Comparison of ENCODE assay signal across 9 cellular contexts in the genomic region with DNA sequence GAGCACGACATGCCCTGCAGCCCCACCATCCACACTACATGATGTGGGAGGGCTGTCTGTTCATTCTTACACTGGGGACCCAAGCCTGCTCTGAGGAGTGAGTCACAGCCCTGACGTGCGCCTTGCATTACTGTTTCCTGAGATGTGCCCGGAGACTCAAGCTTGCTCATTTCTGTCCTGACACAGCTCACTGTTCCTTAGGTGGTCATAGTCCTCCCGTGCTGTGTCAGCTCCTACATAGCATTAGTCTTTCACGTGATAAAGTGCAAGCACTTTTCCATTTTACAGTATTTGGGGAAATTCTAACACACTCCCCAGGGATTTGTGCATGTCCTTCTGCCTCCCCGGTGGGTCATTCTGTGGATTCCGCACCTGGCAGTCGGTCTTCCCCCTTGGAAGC. TPM values are rescaled to one million over a fixed set of nuclear protein-coding genes. Genes with fewer than 3 reads are reported as not detected.
A peak's percentile ranks its signal among the peaks of the same experiment; 100 is the strongest.
DNase-seq lines count a peak whose midpoint lies in the region; ATAC-seq, FAIRE-seq and TF ChIP-seq lines count a peak whose summit lies in the region.
"Had no signal": no experiment of that assay in that cellular context is flagged by ENCODE, and none has a peak within 500 bp of the region (broad histone marks: within the 10 kb centered on the region; RNA-seq: fewer than 3 reads in every experiment).

No MANE protein-coding gene starts in this region.

- no peak overlapping the region for H3K27ac ChIP-seq in tibial nerve

- FAIRE-seq in GM12891 (lab: Jason Lieb, UNC), result peak; percentile 57
- FAIRE-seq: H1 had no signal

- TF ChIP-seq CTCF in fibroblast of pulmonary artery (IDR thresholded peaks at IDR 0.05; ENCODE audit: low read length, missing control alignments), result no peak
- no peak for TF ChIP-seq CTCF in tibial nerve (IDR thresholded peaks at IDR 0.05)

- H3K36me3 ChIP-seq in HAP-1 (replicated peaks), result no peaks in the 10 kb centered on the region
- H3K36me3 ChIP-seq in tibial nerve, result peaks cover 0 to 32% (median 0%) of the 10 kb centered on the region in 3 donors

- H3K27me3 ChIP-seq in HAP-1 (ENCODE audit: low read depth), result no peaks in the 10 kb centered on the region
- no peaks in the 10 kb centered on the region for H3K27me3 ChIP-seq in tibial nerve

- H3K9me3 ChIP-seq in HAP-1, result no peaks in the 10 kb centered on the region
- peaks cover 0 to 11% (median 0%) of the 10 kb centered on the region in 4 donors for H3K9me3 ChIP-seq in tibial nerve

- TF ChIP-seq POLR2A in GM12891 (IDR thresholded peaks at IDR 0.05; ENCODE audit: low read depth, low read length), result no peak
- TF ChIP-seq POLR2A in tibial nerve (IDR thresholded peaks at IDR 0.05), result no peak

- in situ Hi-C loops in HAP-1 (cut with MboI; ENCODE audit: low sequenced_read_pairs), result no loop called here

- H3K4me3 ChIP-seq in fibroblast of pulmonary artery (replicated peaks; ENCODE audit: low read depth, low read length), result no peak overlapping the region
- H3K4me3 ChIP-seq in HAP-1, result no peak overlapping the region
- H3K4me3 ChIP-seq in tibial nerve, result no peak overlapping the region

- DNase-seq in GM12891 (ENCODE audit: insufficient read length, low spot score) (peak; percentile 8), fibroblast of pulmonary artery (ENCODE audit: low read depth) (peak; percentile 44), HAP-1 (ENCODE audit: low spot score in 2 of 2) (no peak), tibial nerve (ENCODE audit: low spot score in 2 of 2) (no peak), DMS79 (lab: John Stamatoyannopoulos, UW) (no peak)
- no peak for DNase-seq in central memory CD4-positive, alpha-beta T cell

- no peak for TF ChIP-seq EP300 in tibial nerve (IDR thresholded peaks at IDR 0.05)

- H3K4me1 ChIP-seq in HAP-1 (no peaks in the 10 kb centered on the region), tibial nerve (peaks cover 0 to 14% (median 2%) of the 10 kb centered on the region in 4 donors)

- ATAC-seq in GM21360 (IDR thresholded peaks at IDR 0.05; ENCODE audit: unreplicated experiment) (peak; percentile 75), HG03460 (IDR thresholded peaks at IDR 0.05; ENCODE audit: unreplicated experiment) (peak; percentile 48)

- 91 to 92% methylated on average over 9 of the region's 9 CpGs for WGBS in tibial nerve, 2 donors

TF ChIP-seq in GM12891, 5 proteins besides CTCF, POLR2A, EP300 and RAD21:
- TF ChIP-seq TAF1 (IDR thresholded peaks at IDR 0.05; ENCODE audit: low read depth, low read length) (no peak), SPI1 (IDR thresholded peaks at IDR 0.05; ENCODE audit: low read depth, low read length) (no peak), POLR2AphosphoS5 (IDR thresholded peaks at IDR 0.05; ENCODE audit: low read depth, low read length) (no peak), POU2F2 (IDR thresholded peaks at IDR 0.05; ENCODE audit: low read depth, low read length) (no peak), PAX5 (IDR thresholded peaks at IDR 0.05; ENCODE audit: insufficient read depth, low read length, severe bottlenecking) (no peak)

RNA-seq across cellular contexts. Expression of a gene that starts 46.2 kb away (rescaled TPM):
- not detected for polyA plus RNA-seq in GM12891 (2012; ENCODE audit: low read depth, missing spikeins)
- not detected for total RNA-seq in tibial nerve
- total RNA-seq: H1 had no signal
- polyA plus RNA-seq: H1 had no signal

Comparison
In these comparisons a context has a peak if more than half of its experiments do, and no peak if none do; other contexts are left out.
1. DNase-seq: peak in GM12891 (single experiment) and fibroblast of pulmonary artery (single experiment); none in HAP-1 (0 of 2), tibial nerve (0 of 2), DMS79 (single experiment) and central memory CD4-positive, alpha-beta T cell (single experiment).